In genomic region chr13:110944121-110944967, GRCh38 we compare ENCODE assay signal across 8 cellular contexts. TPM values are rescaled to one million over a fixed set of nuclear protein-coding genes. Genes with fewer than 3 reads are reported as not detected.
DNase-seq lines count a peak whose midpoint lies in the region; ATAC-seq, FAIRE-seq and TF ChIP-seq lines count a peak whose summit lies in the region.

No MANE protein-coding gene starts in this region.

- intact Hi-C loops in left ventricle myocardium superior (cut with micrococcal nuclease): no loop called here

- DNase-seq in SIG-M5 treated with dmso at 0.1 percent for 504 hours (lab: John Stamatoyannopoulos, UW; ENCODE audit: unreplicated experiment): peak; percentile 70
- no peak for DNase-seq in SIG-M5 (lab: John Stamatoyannopoulos, UW)
- peak; percentile 82 for DNase-seq in H54 (ENCODE audit: insufficient read length, low spot score)
- peak; percentile 61 for DNase-seq in NCI-H1105 (lab: John Stamatoyannopoulos, UW)
- no peak for DNase-seq in activated T-cell treated with anti-CD3 and anti-CD28 coated beads, Interleukin-2, amount 50 U/mL, for 4 hours
- DNase-seq in left ventricle myocardium superior: no peak
- DNase-seq in stimulated activated naive B cell treated with anti-CD40 and anti-IgM and Interleukin-4, amounts not matched to agents 10 μg/mL and 1 μg/mL and 100 μg/mL, for 72 hours: no peak

- no peak for TF ChIP-seq POLR2A in H54 (IDR thresholded peaks at IDR 0.05; ENCODE audit: low read depth, low read length)

- H3K4me3 Mint-ChIP-seq in activated T-cell treated with anti-CD3 and anti-CD28 coated beads, Interleukin-2, amount 50 U/mL, for 4 hours: no peak overlapping the region
- no peak overlapping the region for H3K4me3 Mint-ChIP-seq in stimulated activated naive B cell treated with anti-CD40 and anti-IgM and Interleukin-4, amounts not matched to agents 10 μg/mL and 1 μg/mL and 100 μg/mL, for 72 hours

- H3K36me3 Mint-ChIP-seq in activated T-cell treated with anti-CD3 and anti-CD28 coated beads, Interleukin-2, amount 50 U/mL, for 4 hours (ENCODE audit: insufficient read depth): no peaks in the 10 kb centered on the region
- H3K36me3 Mint-ChIP-seq in stimulated activated naive B cell treated with anti-CD40 and anti-IgM and Interleukin-4, amounts not matched to agents 10 μg/mL and 1 μg/mL and 100 μg/mL, for 72 hours: peaks cover 0 to 6% of the 10 kb centered on the region in 2 donors

- no peaks in the 10 kb centered on the region for H3K27me3 Mint-ChIP-seq in activated T-cell treated with anti-CD3 and anti-CD28 coated beads, Interleukin-2, amount 50 U/mL, for 4 hours (ENCODE audit: low read depth)
- H3K27me3 Mint-ChIP-seq in stimulated activated naive B cell treated with anti-CD40 and anti-IgM and Interleukin-4, amounts not matched to agents 10 μg/mL and 1 μg/mL and 100 μg/mL, for 72 hours: peaks cover 0 to 6% of the 10 kb centered on the region in 2 donors

- peaks cover 32% of the 10 kb centered on the region for H3K4me1 Mint-ChIP-seq in activated T-cell treated with anti-CD3 and anti-CD28 coated beads, Interleukin-2, amount 50 U/mL, for 4 hours (ENCODE audit: low read depth)
- peaks cover 10 to 25% of the 10 kb centered on the region in 2 donors for H3K4me1 Mint-ChIP-seq in stimulated activated naive B cell treated with anti-CD40 and anti-IgM and Interleukin-4, amounts not matched to agents 10 μg/mL and 1 μg/mL and 100 μg/mL, for 72 hours

- ATAC-seq in activated T-cell treated with anti-CD3 and anti-CD28 coated beads, Interleukin-2, amount 50 U/mL, for 4 hours: peak; percentile 59 to 60
- ATAC-seq in left ventricle myocardium superior (peak; percentile 84), GM18909 (IDR thresholded peaks at IDR 0.05; ENCODE audit: poor library complexity, unreplicated experiment) (no peak)
- peak; percentile 49 to 63 for ATAC-seq in stimulated activated naive B cell treated with anti-CD40 and anti-IgM and Interleukin-4, amounts not matched to agents 10 μg/mL and 1 μg/mL and 100 μg/mL, for 72 hours (replicated peaks)

- peak; percentile 92 for FAIRE-seq in H54 (lab: Jason Lieb, UNC)

- H3K9me3 Mint-ChIP-seq in activated T-cell treated with anti-CD3 and anti-CD28 coated beads, Interleukin-2, amount 50 U/mL, for 4 hours: peaks cover 6% of the 10 kb centered on the region
- H3K9me3 Mint-ChIP-seq in stimulated activated naive B cell treated with anti-CD40 and anti-IgM and Interleukin-4, amounts not matched to agents 10 μg/mL and 1 μg/mL and 100 μg/mL, for 72 hours: peaks cover 0 to 4% of the 10 kb centered on the region in 2 donors

- H3K27ac Mint-ChIP-seq in stimulated activated naive B cell treated with anti-CD40 and anti-IgM and Interleukin-4, amounts not matched to agents 10 μg/mL and 1 μg/mL and 100 μg/mL, for 72 hours: no peak overlapping the region

RNA-seq across cellular contexts. Expression of gene ANKRD10, which starts 29.5 kb away (rescaled TPM):
- total RNA-seq in activated T-cell treated with anti-CD3 and anti-CD28 coated beads, Interleukin-2, amount 50 U/mL, for 4 hours: 10 to 100 TPM; 52.4 to 72.4 (median 66.4) TPM
- total RNA-seq in left ventricle myocardium superior: 49.4 TPM

Comparison
In these comparisons a context has a peak if more than half of its experiments do, and no peak if none do; other contexts are left out.
1. DNase-seq: peak in SIG-M5 treated with dmso at 0.1 percent for 504 hours (single experiment), H54 (single experiment) and NCI-H1105 (single experiment); none in SIG-M5 (single experiment), activated T-cell treated with anti-CD3 and anti-CD28 coated beads, Interleukin-2, amount 50 U/mL, for 4 hours (single experiment), left ventricle myocardium superior (single experiment) and stimulated activated naive B cell treated with anti-CD40 and anti-IgM and Interleukin-4, amounts not matched to agents 10 μg/mL and 1 μg/mL and 100 μg/mL, for 72 hours (single experiment).